Comparison of ENCODE assay signal across 21 cellular contexts in genomic region chr1:40956397-40956796, GRCh38. TPM values are rescaled to one million over a fixed set of nuclear protein-coding genes. Genes with fewer than 3 reads are reported as not detected.
DNase-seq lines count a peak whose midpoint lies in the region; ATAC-seq, FAIRE-seq and TF ChIP-seq lines count a peak whose summit lies in the region.
"Had no signal": no experiment of that assay in that cellular context is flagged by ENCODE, and none has a peak within 500 bp of the region (broad histone marks: within the 10 kb centered on the region; RNA-seq: fewer than 3 reads in every experiment).

No MANE protein-coding gene starts in this region.

- ATAC-seq in HG03571 (IDR thresholded peaks at IDR 0.05; ENCODE audit: unreplicated experiment) (peak; percentile 65), activated B cell treated with CpG ODN at 0.5 μM for 24 hours (ENCODE audit: low read depth) (peak; percentile 14), pancreas (peak; percentile 15 to 33 (median 22)), HG03139 (IDR thresholded peaks at IDR 0.05; ENCODE audit: unreplicated experiment) (no peak)
- ATAC-seq: A549, K562 had no signal

- CTCF ChIA-PET in activated B cell treated with CpG ODN at 0.5 μM for 24 hours (lab: Charles Lee): no interaction called here

- no peaks in the 10 kb centered on the region for H4K20me1 ChIP-seq in osteoblast (ENCODE audit: insufficient read depth, low read length)

- WGBS in pancreas, 2 donors: 42 to 58% methylated on average over 1 of the region's 1 CpG

- no peaks in the 10 kb centered on the region for H3K9me3 ChIP-seq in pancreas
- no peaks in the 10 kb centered on the region for H3K9me3 ChIP-seq in osteoblast (ENCODE audit: low read depth, low read length)
- H3K9me3 ChIP-seq: Caco-2, SJSA1 had no signal

- no peak overlapping the region for H3K4me3 ChIP-seq in pancreas
- H3K4me3 ChIP-seq in osteoblast (ENCODE audit: insufficient read depth, low read length): no peak overlapping the region
- H3K4me3 ChIP-seq: A549, K562, SJSA1 had no signal

- H3K4me1 ChIP-seq in pancreas (peaks cover 0 to 2% (median 0%) of the 10 kb centered on the region in 3 donors), osteoblast (ENCODE audit: insufficient read depth, low read length) (no peaks in the 10 kb centered on the region)
- H3K4me1 ChIP-seq: SJSA1 had no signal

- no peak overlapping the region for H3K4me2 ChIP-seq in osteoblast (ENCODE audit: insufficient read depth, low read length)
- H3K4me2 ChIP-seq: A549 had no signal

- no peaks in the 10 kb centered on the region for H3K36me3 ChIP-seq in pancreas
- H3K36me3 ChIP-seq in osteoblast (ENCODE audit: insufficient read depth, low read length): no peaks in the 10 kb centered on the region
- H3K36me3 ChIP-seq: SJSA1 had no signal

- H3K4me3 Mint-ChIP-seq in activated B cell treated with CpG ODN at 0.5 μM for 24 hours: no peak overlapping the region
- H3K4me3 Mint-ChIP-seq: HFFc6 had no signal

- H2AFZ ChIP-seq in osteoblast (ENCODE audit: low read length): no peak overlapping the region

- intact Hi-C loops in activated B cell treated with CpG ODN at 0.5 μM for 24 hours (cut with micrococcal nuclease): no loop called here
- intact Hi-C loops in pancreas (cut with DNase I): loop anchor here in 2 of 3 donors (10.0 kb wide), 3 partner anchors 58 to 332 kb away; no protein-coding TSS in a partner anchor

- DNase-seq in EH (ENCODE audit: low read depth): peak; percentile 47
- DNase-seq in activated B cell treated with CpG ODN at 0.5 μM for 24 hours: no peak
- DNase-seq in pancreas: no peak
- no peak for DNase-seq in osteoblast (ENCODE audit: insufficient read length, low spot score, missing footprints)
- DNase-seq in SW 1271 (lab: John Stamatoyannopoulos, UW): no peak
- no peak for DNase-seq in Kasumi-1 (lab: John Stamatoyannopoulos, UW)
- DNase-seq: Caco-2, HFFc6, MV-4-11, NCI-H1436, NCI-H2029, NCI-H2171, NCI-H446, NCI-H69 had no signal

- TF ChIP-seq CTCF in activated B cell treated with CpG ODN at 0.5 μM for 24 hours (IDR thresholded peaks at IDR 0.05): no peak
- no peak for TF ChIP-seq CTCF in pancreas (IDR thresholded peaks at IDR 0.05)
- no peak for TF ChIP-seq CTCF in osteoblast (IDR thresholded peaks at IDR 0.05; ENCODE audit: extremely low read depth, low read depth, low read length)

- H3K27ac ChIP-seq in pancreas (no peak overlapping the region), osteoblast (ENCODE audit: low read depth, low read length) (no peak overlapping the region)
- H3K27ac ChIP-seq: C4-2B, SJSA1 had no signal

- H3K36me3 Mint-ChIP-seq in activated B cell treated with CpG ODN at 0.5 μM for 24 hours (ENCODE audit: low read depth): no peaks in the 10 kb centered on the region

- POLR2A ChIA-PET in activated B cell treated with CpG ODN at 0.5 μM for 24 hours (lab: Charles Lee): interaction anchor here (0.6 kb wide), 1 partner anchor 1076 kb away, joined by 6 read pairs; no protein-coding TSS in a partner anchor

- no peak overlapping the region for H3K27ac Mint-ChIP-seq in activated B cell treated with CpG ODN at 0.5 μM for 24 hours
- H3K27ac Mint-ChIP-seq: HFFc6 had no signal

- no peaks in the 10 kb centered on the region for H3K79me2 ChIP-seq in osteoblast (ENCODE audit: insufficient read depth, low read length)

- no peak for FAIRE-seq in pancreas (lab: Jason Lieb, UNC)
- FAIRE-seq: A549, H54, K562 had no signal

- H3K27me3 ChIP-seq in pancreas (no peaks in the 10 kb centered on the region), osteoblast (ENCODE audit: insufficient read depth, low read length) (no peaks in the 10 kb centered on the region)
- H3K27me3 ChIP-seq: SJSA1 had no signal

- peaks cover 4% of the 10 kb centered on the region for H3K9me3 Mint-ChIP-seq in activated B cell treated with CpG ODN at 0.5 μM for 24 hours
- H3K9me3 Mint-ChIP-seq: HFFc6 had no signal

- H3K4me1 Mint-ChIP-seq in activated B cell treated with CpG ODN at 0.5 μM for 24 hours: peaks cover 5% of the 10 kb centered on the region

- H3K27me3 Mint-ChIP-seq in activated B cell treated with CpG ODN at 0.5 μM for 24 hours: peaks cover 29% of the 10 kb centered on the region

RNA-seq across cellular contexts. Expression of gene CTPS1, which starts 23.1 kb away (rescaled TPM):
- 39.5 and 43.0 TPM in 2 replicates for total RNA-seq in activated B cell treated with CpG ODN at 0.5 μM for 24 hours
- 1 to 10 TPM; 4.1 to 8.7 (median 7.6) TPM for total RNA-seq in pancreas
- 1 to 10 TPM; 5.9 to 7.1 TPM for polyA plus RNA-seq in pancreas
- total RNA-seq in osteoblast: 16.5 and 19.2 TPM in 2 replicates
